ENCODE assay signal across 12 cellular contexts in genomic region chr17:6454495-6455320, GRCh38. TPM values are rescaled to one million over a fixed set of nuclear protein-coding genes. Genes with fewer than 3 reads are reported as not detected.
DNase-seq lines count a peak whose midpoint lies in the region; ATAC-seq and TF ChIP-seq lines count a peak whose summit lies in the region.
"Had no signal": no experiment of that assay in that cellular context is flagged by ENCODE, and none has a peak within 500 bp of the region (broad histone marks: within the 10 kb centered on the region; RNA-seq: fewer than 3 reads in every experiment).

No MANE protein-coding gene starts in this region.

- H3K4me3 Mint-ChIP-seq in GM23338, result peak overlapping the region; percentile 66

- peaks cover 26% of the 10 kb centered on the region for H3K27me3 Mint-ChIP-seq in GM23338 (ENCODE audit: insufficient read depth, low read depth, poor library complexity)

- CTCF ChIA-PET in PC-9 (lab: Charles Lee), result no interaction called here

- peak; percentile 70 for DNase-seq in GM23338 (ENCODE audit: low spot score)
- peak; percentile 40 for DNase-seq in SK-N-DZ (ENCODE audit: low spot score)
- no peak for DNase-seq in skeletal muscle cell (ENCODE audit: low read depth)
- no peak for DNase-seq in NCI-H1092 (lab: John Stamatoyannopoulos, UW)
- no peak for DNase-seq in PC-9
- DNase-seq: NCI-H1694 treated with DMSO at 0.1 percent for 48 hours had no signal

- H3K9me3 ChIP-seq in iPS-18c (ENCODE audit: control insufficient read depth, insufficient read depth, low read length), result no peaks in the 10 kb centered on the region
- H3K9me3 ChIP-seq in PC-9 (ENCODE audit: insufficient read depth, low read depth), result no peaks in the 10 kb centered on the region

- intact Hi-C loops in PC-9 (cut with micrococcal nuclease; ENCODE audit: unreplicated experiment), result loop anchor here (5.0 kb wide), 1 partner anchor 188 kb away; the partner anchor contains the start of genes KIAA0753 and TXNDC17

- no peak overlapping the region for H3K27ac Mint-ChIP-seq in GM23338
- H3K27ac Mint-ChIP-seq: activated naive CD4-positive, alpha-beta T cell treated with anti-CD3 and anti-CD28 coated beads for 36 hours had no signal

- peak in 1 of 2 experiments; percentile 32; a peak in 2 of 4 replicates for TF ChIP-seq CTCF in GM23338 (conservative IDR thresholded peaks at IDR 0.05; ENCODE audit: low read depth in 2 of 2)
- no peak for TF ChIP-seq CTCF in PC-9 (conservative IDR thresholded peaks at IDR 0.05)

- H2AFZ ChIP-seq in GM23338 (peak overlapping the region; percentile 87), PC-9 (no peak overlapping the region)

- H3K4me1 ChIP-seq in GM23338 (ENCODE audit: insufficient read depth) (peaks cover 33% of the 10 kb centered on the region), PC-9 (replicated peaks; ENCODE audit: insufficient read depth) (peaks cover 12% of the 10 kb centered on the region)

- peak overlapping the region; percentile 99 for H3K4me2 ChIP-seq in GM23338
- H3K4me2 ChIP-seq in PC-9, result no peak overlapping the region

- H3K36me3 Mint-ChIP-seq in GM23338 (ENCODE audit: low read depth), result peaks cover 16% of the 10 kb centered on the region

- H3K27ac ChIP-seq in GM23338 (ENCODE audit: low read depth), result no peak overlapping the region
- no peak overlapping the region for H3K27ac ChIP-seq in PC-9

- H3K9me2 ChIP-seq in GM23338 (ENCODE audit: insufficient read depth), result no peaks in the 10 kb centered on the region
- H3K9me2 ChIP-seq in PC-9 (ENCODE audit: insufficient read depth), result no peaks in the 10 kb centered on the region

- no TSS peak for BruUV-seq in PC-9 (replicated peaks; lab: Mats Ljungman, UMichigan)

- H3K27me3 ChIP-seq in GM23338 (ENCODE audit: insufficient read depth) (no peaks in the 10 kb centered on the region), PC-9 (ENCODE audit: insufficient read depth, low read depth) (no peaks in the 10 kb centered on the region)

- H3K4me1 Mint-ChIP-seq in GM23338, result peaks cover 66% of the 10 kb centered on the region

- H3K36me3 ChIP-seq in GM23338 (ENCODE audit: insufficient read depth) (no peaks in the 10 kb centered on the region), PC-9 (ENCODE audit: low read depth) (no peaks in the 10 kb centered on the region)

- H3F3A ChIP-seq in GM23338 (replicated peaks; ENCODE audit: low read depth), result 0 out of 2 replicates have a peak, but pooled peaks cover 13% of the 10 kb centered on the region
- peaks cover 19% of the 10 kb centered on the region for H3F3A ChIP-seq in PC-9 (ENCODE audit: insufficient read depth, low read depth)

- H3K9me3 Mint-ChIP-seq in GM23338, result no peaks in the 10 kb centered on the region
- H3K9me3 Mint-ChIP-seq: activated naive CD4-positive, alpha-beta T cell treated with anti-CD3 and anti-CD28 coated beads for 36 hours had no signal

- peak; percentile 44 for ATAC-seq in GM23338
- ATAC-seq in GM21737 (IDR thresholded peaks at IDR 0.05; ENCODE audit: unreplicated experiment), result no peak
- ATAC-seq: HCT116; stimulated activated naive CD8-positive, alpha-beta T cell treated with anti-CD3 and anti-CD28 coated beads, Interleukin-15, Interleukin-2, amounts not matched to agents 100 U/mL and 50 U/mL, for 24 hours had no signal

- H4K20me1 ChIP-seq in GM23338 (replicated peaks; ENCODE audit: insufficient read depth) (peaks cover 9% of the 10 kb centered on the region; the same call in 1 of the 2 replicates), PC-9 (ENCODE audit: insufficient read depth) (no peaks in the 10 kb centered on the region)

- H3K4me3 ChIP-seq in GM23338 (peak overlapping the region; percentile 77), iPS-18c (ENCODE audit: insufficient read depth, low read depth, low read length) (peak overlapping the region; percentile 73), skeletal muscle cell (ENCODE audit: low read depth, low read length) (peak overlapping the region; percentile 13), PC-9 (no peak overlapping the region)

- POLR2A ChIA-PET in PC-9 (lab: Charles Lee; ENCODE audit: unreplicated experiment), result no interaction called here

- no peaks in the 10 kb centered on the region for H3K79me2 ChIP-seq in GM23338 (replicated peaks; ENCODE audit: insufficient read depth)
- no peaks in the 10 kb centered on the region for H3K79me2 ChIP-seq in PC-9 (ENCODE audit: low read depth)

TF ChIP-seq in GM23338, 12 proteins besides CTCF, POLR2A, EP300 and RAD21:
- peak; percentile 47 for TF ChIP-seq POLR2AphosphoS5 (IDR thresholded peaks at IDR 0.05; ENCODE audit: low read depth)
- TF ChIP-seq, protein P1, sequence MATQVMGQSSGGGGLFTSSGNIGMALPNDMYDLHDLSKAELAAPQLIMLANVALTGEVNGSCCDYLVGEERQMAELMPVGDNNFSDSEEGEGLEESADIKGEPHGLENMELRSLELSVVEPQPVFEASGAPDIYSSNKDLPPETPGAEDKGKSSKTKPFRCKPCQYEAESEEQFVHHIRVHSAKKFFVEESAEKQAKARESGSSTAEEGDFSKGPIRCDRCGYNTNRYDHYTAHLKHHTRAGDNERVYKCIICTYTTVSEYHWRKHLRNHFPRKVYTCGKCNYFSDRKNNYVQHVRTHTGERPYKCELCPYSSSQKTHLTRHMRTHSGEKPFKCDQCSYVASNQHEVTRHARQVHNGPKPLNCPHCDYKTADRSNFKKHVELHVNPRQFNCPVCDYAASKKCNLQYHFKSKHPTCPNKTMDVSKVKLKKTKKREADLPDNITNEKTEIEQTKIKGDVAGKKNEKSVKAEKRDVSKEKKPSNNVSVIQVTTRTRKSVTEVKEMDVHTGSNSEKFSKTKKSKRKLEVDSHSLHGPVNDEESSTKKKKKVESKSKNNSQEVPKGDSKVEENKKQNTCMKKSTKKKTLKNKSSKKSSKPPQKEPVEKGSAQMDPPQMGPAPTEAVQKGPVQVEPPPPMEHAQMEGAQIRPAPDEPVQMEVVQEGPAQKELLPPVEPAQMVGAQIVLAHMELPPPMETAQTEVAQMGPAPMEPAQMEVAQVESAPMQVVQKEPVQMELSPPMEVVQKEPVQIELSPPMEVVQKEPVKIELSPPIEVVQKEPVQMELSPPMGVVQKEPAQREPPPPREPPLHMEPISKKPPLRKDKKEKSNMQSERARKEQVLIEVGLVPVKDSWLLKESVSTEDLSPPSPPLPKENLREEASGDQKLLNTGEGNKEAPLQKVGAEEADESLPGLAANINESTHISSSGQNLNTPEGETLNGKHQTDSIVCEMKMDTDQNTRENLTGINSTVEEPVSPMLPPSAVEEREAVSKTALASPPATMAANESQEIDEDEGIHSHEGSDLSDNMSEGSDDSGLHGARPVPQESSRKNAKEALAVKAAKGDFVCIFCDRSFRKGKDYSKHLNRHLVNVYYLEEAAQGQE (IDR thresholded peaks at IDR 0.05; ENCODE audit: unreplicated experiment), result no peak

RNA-seq across cellular contexts. Expression of gene PIMREG, which starts 10.5 kb away (rescaled TPM):
- 137 and 144 TPM in 2 replicates for total RNA-seq in GM23338 (2014; rRNA removed; shearing (Covaris generic))
- polyA plus RNA-seq in GM23338 (2016; fragmentation: Nextera tagmentation; extraction: Ambion mirVana), result 81.7 and 87.8 TPM in 2 replicates
- polyA plus RNA-seq in SK-N-DZ (2014; cell fraction: cytosol; rRNA removed), result 446 and 481 TPM in 2 replicates
- 381 and 425 TPM in 2 replicates for polyA plus RNA-seq in SK-N-DZ (2014; cell fraction: nucleus; rRNA removed)
- 52.2 and 62.3 TPM in 2 replicates for total RNA-seq in PC-9 (2021)

RNA-seq across cellular contexts. Expression of gene AIPL1, which starts 19.8 kb away (rescaled TPM):
- 0.17 and 0.43 TPM in 2 replicates for total RNA-seq in GM23338 (2014; rRNA removed; shearing (Covaris generic))
- polyA plus RNA-seq in GM23338 (2016; fragmentation: Nextera tagmentation; extraction: Ambion mirVana), result 0.24 and 0.30 TPM in 2 replicates
- polyA plus RNA-seq in SK-N-DZ (2014; cell fraction: cytosol; rRNA removed), result not detected in 2 replicates
- 0.31 TPM in 1 of 2 replicates, not detected in the other for polyA plus RNA-seq in SK-N-DZ (2014; cell fraction: nucleus; rRNA removed)
- total RNA-seq in PC-9 (2021), result not detected in 2 replicates
- total RNA-seq: activated naive CD4-positive, alpha-beta T cell treated with anti-CD3 and anti-CD28 coated beads for 36 hours; kidney epithelial cell had no signal

Comparison
In these comparisons a context has a peak if more than half of its experiments do, and no peak if none do; other contexts are left out.
1. DNase-seq: peak in GM23338 (single experiment) and SK-N-DZ (single experiment); none in skeletal muscle cell (single experiment), NCI-H1092 (single experiment) and PC-9 (0 of 2).